In the genomic region with DNA sequence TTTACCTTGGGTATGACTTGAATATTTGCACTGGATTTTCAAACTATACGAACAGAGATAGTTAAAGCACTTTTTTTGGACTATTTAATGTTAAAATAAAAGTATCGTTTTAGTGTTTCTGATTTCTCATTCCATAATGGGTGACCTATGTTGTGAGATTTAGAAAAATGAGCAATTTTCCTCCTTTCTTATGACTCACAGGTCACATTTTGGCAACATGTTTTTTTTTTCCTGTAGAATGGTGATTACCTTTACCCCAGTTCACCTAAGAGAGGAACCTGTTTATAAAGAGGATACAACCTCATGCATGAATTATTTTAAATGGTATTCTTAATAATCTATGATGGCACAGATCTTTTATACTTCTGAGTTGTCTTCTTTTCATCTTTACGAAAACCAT, we compare ENCODE assay signal across 9 cellular contexts.
DNase-seq lines count a peak whose midpoint lies in the region; ATAC-seq, FAIRE-seq and TF ChIP-seq lines count a peak whose summit lies in the region.
"Had no signal": no experiment of that assay in that cellular context is flagged by ENCODE, and none has a peak within 500 bp of the region (broad histone marks: within the 10 kb centered on the region; RNA-seq: fewer than 3 reads in every experiment).

No MANE protein-coding gene starts in this region.

- no peak for ATAC-seq in CD4-positive, alpha-beta T cell (ENCODE audit: poor library complexity)
- no peak for ATAC-seq in central memory CD8-positive, alpha-beta T cell (replicated peaks; ENCODE audit: extremely low read depth, poor library complexity, severe bottlenecking)

- no peaks in the 10 kb centered on the region for H3K9me3 ChIP-seq in CD4-positive, alpha-beta T cell (ENCODE audit: control insufficient read depth, low read length)
- H3K9me3 ChIP-seq in small intestine (ENCODE audit: control insufficient read depth, low read depth): no peaks in the 10 kb centered on the region
- no peaks in the 10 kb centered on the region for H3K9me3 ChIP-seq in colonic mucosa

- H3K27me3 Mint-ChIP-seq in CD4-positive, alpha-beta T cell: no peaks in the 10 kb centered on the region
- no peaks in the 10 kb centered on the region for H3K27me3 Mint-ChIP-seq in central memory CD8-positive, alpha-beta T cell
- H3K27me3 Mint-ChIP-seq in osteocyte (ENCODE audit: unreplicated experiment): no peaks in the 10 kb centered on the region

- peaks cover 83% of the 10 kb centered on the region for H3K4me1 Mint-ChIP-seq in CD4-positive, alpha-beta T cell (ENCODE audit: low read depth)
- peaks cover 80% of the 10 kb centered on the region for H3K4me1 Mint-ChIP-seq in central memory CD8-positive, alpha-beta T cell
- peaks cover 57% of the 10 kb centered on the region for H3K4me1 Mint-ChIP-seq in osteocyte (ENCODE audit: unreplicated experiment)

- H3K36me3 ChIP-seq in small intestine (ENCODE audit: control insufficient read depth in 2 of 2, insufficient read depth in 2 of 2, low read length in 2 of 2): no peaks in the 10 kb centered on the region
- H3K36me3 ChIP-seq in colonic mucosa: no peaks in the 10 kb centered on the region

- POLR2A ChIA-PET in CD4-positive, alpha-beta T cell (lab: Charles Lee): no interaction called here

- WGBS in small intestine, 3 donors: 72 to 89% (median 85%) methylated on average over 3 of the region's 3 CpGs

- H3K9ac ChIP-seq in colonic mucosa (ENCODE audit: low read depth in 2 of 2, low read length in 2 of 2): no peak overlapping the region

- H3K4me3 ChIP-seq in small intestine (ENCODE audit: low read depth in 1 of 2, low read length in 2 of 2) (no peak overlapping the region), colonic mucosa (no peak overlapping the region)

- no peaks in the 10 kb centered on the region for H3K27me3 ChIP-seq in CD4-positive, alpha-beta T cell (ENCODE audit: control insufficient read depth, insufficient read depth, low read length)
- H3K27me3 ChIP-seq in small intestine (ENCODE audit: control insufficient read depth in 2 of 2, insufficient read depth in 2 of 2, low read length in 2 of 2): no peaks in the 10 kb centered on the region
- no peaks in the 10 kb centered on the region for H3K27me3 ChIP-seq in colonic mucosa

- H3K4me3 Mint-ChIP-seq in CD4-positive, alpha-beta T cell: no peak overlapping the region
- H3K4me3 Mint-ChIP-seq in central memory CD8-positive, alpha-beta T cell: peak overlapping the region; percentile 29
- no peak overlapping the region for H3K4me3 Mint-ChIP-seq in osteocyte (ENCODE audit: unreplicated experiment)

- no peaks in the 10 kb centered on the region for H3K36me3 Mint-ChIP-seq in CD4-positive, alpha-beta T cell (ENCODE audit: low read depth)
- no peaks in the 10 kb centered on the region for H3K36me3 Mint-ChIP-seq in central memory CD8-positive, alpha-beta T cell (ENCODE audit: insufficient read depth)
- H3K36me3 Mint-ChIP-seq in osteocyte (ENCODE audit: unreplicated experiment): peaks cover 1% of the 10 kb centered on the region

- peaks cover 0 to 25% of the 10 kb centered on the region in 2 donors for H3K4me1 ChIP-seq in small intestine (ENCODE audit: control insufficient read depth in 2 of 2, insufficient read depth in 1 of 2, low read depth in 1 of 2, low read length in 1 of 2)
- H3K4me1 ChIP-seq in colonic mucosa: peaks cover 6% of the 10 kb centered on the region

- DNase-seq in CD4-positive, alpha-beta T cell: no peak
- DNase-seq in NCI-H226 (peak; percentile 9), osteocyte (ENCODE audit: extremely low spot score, unreplicated experiment) (no peak), small intestine (no peak), colonic mucosa (no peak), MV-4-11 (lab: John Stamatoyannopoulos, UW) (no peak), NCI-H1417 (lab: John Stamatoyannopoulos, UW) (no peak)
- DNase-seq in central memory CD8-positive, alpha-beta T cell (ENCODE audit: low spot score in 2 of 2): no peak
- DNase-seq: stimulated activated CD4-positive, alpha-beta T cell treated with anti-CD3 and anti-CD28 coated beads, Interleukin-2, amount 100 ng/mL, for 48 hours had no signal

- no peak for TF ChIP-seq CTCF in CD4-positive, alpha-beta T cell (IDR thresholded peaks at IDR 0.05)
- TF ChIP-seq CTCF in osteocyte (IDR thresholded peaks at IDR 0.05): no peak
- TF ChIP-seq CTCF in colonic mucosa (IDR thresholded peaks at IDR 0.05): no peak

- H3K27ac Mint-ChIP-seq in CD4-positive, alpha-beta T cell: peak overlapping the region; percentile 38
- H3K27ac Mint-ChIP-seq in central memory CD8-positive, alpha-beta T cell (ENCODE audit: low read depth): peak overlapping the region; percentile 49
- peak overlapping the region; percentile 90 for H3K27ac Mint-ChIP-seq in osteocyte (ENCODE audit: unreplicated experiment)

- CTCF ChIA-PET in CD4-positive, alpha-beta T cell (lab: Charles Lee): no interaction called here

- H3K9me3 Mint-ChIP-seq in CD4-positive, alpha-beta T cell: no peaks in the 10 kb centered on the region
- no peaks in the 10 kb centered on the region for H3K9me3 Mint-ChIP-seq in central memory CD8-positive, alpha-beta T cell
- H3K9me3 Mint-ChIP-seq in osteocyte (ENCODE audit: unreplicated experiment): peaks cover 9% of the 10 kb centered on the region

- no peak overlapping the region for H3K27ac ChIP-seq in CD4-positive, alpha-beta T cell (ENCODE audit: low read depth, low read length)
- H3K27ac ChIP-seq in small intestine (ENCODE audit: low read depth in 1 of 2, low read length in 1 of 2) (no peak overlapping the region), colonic mucosa (no peak overlapping the region)

- FAIRE-seq in small intestine (lab: Jason Lieb, UNC): no peak

- intact Hi-C loops in CD4-positive, alpha-beta T cell (cut with DNase I, micrococcal nuclease): no loop called here
- intact Hi-C loops in colonic mucosa (cut with DNase I): no loop called here

Comparison
In these comparisons a context has a peak if more than half of its experiments do, and no peak if none do; other contexts are left out.
1. H3K27ac Mint-ChIP-seq: peak in every context shown above with its lines; median percentile 90 in osteocyte; 49 in central memory CD8-positive, alpha-beta T cell; 38 in CD4-positive, alpha-beta T cell.